8 cellular contexts compared by ENCODE assay signal in genomic region chr3:49017646-49017977, GRCh38. TPM values are rescaled to one million over a fixed set of nuclear protein-coding genes. Genes with fewer than 3 reads are reported as not detected.
DNase-seq lines count a peak whose midpoint lies in the region; ATAC-seq, FAIRE-seq and TF ChIP-seq lines count a peak whose summit lies in the region.

No MANE protein-coding gene starts in this region.

- 0 out of 2 replicates have a peak, but pooled peaks cover 2% of the 10 kb centered on the region for H4K20me1 ChIP-seq in MM.1S (ENCODE audit: insufficient read depth, low read length)

- H3F3A ChIP-seq in MM.1S (ENCODE audit: insufficient read depth, low read length), result peaks cover 59% of the 10 kb centered on the region

- no peaks in the 10 kb centered on the region for H3K9me3 ChIP-seq in CD4-positive, CD25-positive, alpha-beta regulatory T cell (ENCODE audit: control insufficient read depth in 2 of 2, low read length in 2 of 2)
- H3K9me3 ChIP-seq in MM.1S (replicated peaks; ENCODE audit: insufficient read depth, low read length), result no peaks in the 10 kb centered on the region

- peaks cover 5 to 50% (median 18%) of the 10 kb centered on the region in 4 donors for H3K4me1 Mint-ChIP-seq in CD4-positive, CD25-positive, alpha-beta regulatory T cell
- peaks cover 17 to 51% (median 38%) of the 10 kb centered on the region in 3 donors for H3K4me1 Mint-ChIP-seq in naive B cell

- H3K36me3 Mint-ChIP-seq in CD4-positive, CD25-positive, alpha-beta regulatory T cell, result peaks cover 11% of the 10 kb centered on the region
- H3K36me3 Mint-ChIP-seq in naive B cell, result no peaks in the 10 kb centered on the region

- peak overlapping the region; percentile 95 for H3K4me2 ChIP-seq in MM.1S (ENCODE audit: low read depth, low read length)

- peak overlapping the region; percentile 34 for H3K4me3 ChIP-seq in CD4-positive, CD25-positive, alpha-beta regulatory T cell (ENCODE audit: low read depth, low read length)
- peak overlapping the region; percentile 86 for H3K4me3 ChIP-seq in MM.1S (ENCODE audit: low read length)
- H3K4me3 ChIP-seq in bronchial epithelial cell (ENCODE audit: low read depth, low read length), result peak overlapping the region; percentile 79

- peak overlapping the region; percentile 78 for H3K27ac ChIP-seq in CD4-positive, CD25-positive, alpha-beta regulatory T cell (ENCODE audit: insufficient read depth, low read length, poor library complexity, severe bottlenecking)
- peak overlapping the region; percentile 72; the same call in 1 of the 2 replicates for H3K27ac ChIP-seq in MM.1S (ENCODE audit: low read length)

- peak overlapping the region; percentile 45 to 75 (median 73) for H3K27ac Mint-ChIP-seq in CD4-positive, CD25-positive, alpha-beta regulatory T cell
- peak overlapping the region in 4 of 6 donors; percentile 26 to 81 (median 39) for H3K27ac Mint-ChIP-seq in naive B cell

- no peaks in the 10 kb centered on the region for H3K9me2 ChIP-seq in MM.1S (replicated peaks; ENCODE audit: insufficient read depth, low read length)

- DNase-seq in CD4-positive, CD25-positive, alpha-beta regulatory T cell, result peak in 1 of 3 donors; percentile 34
- DNase-seq in MM.1S, result peak; percentile 34
- no peak for DNase-seq in bronchial epithelial cell (ENCODE audit: low read depth)
- DNase-seq in naive B cell, result no peak
- DNase-seq in omental fat pad (ENCODE audit: low spot score), result no peak
- no peak for DNase-seq in GM19240 (ENCODE audit: insufficient read length, low spot score)
- no peak for DNase-seq in COLO668 (lab: John Stamatoyannopoulos, UW; ENCODE audit: unreplicated experiment)

- H3K4me3 Mint-ChIP-seq in CD4-positive, CD25-positive, alpha-beta regulatory T cell, result peak overlapping the region; percentile 86 to 98 (median 92)
- H3K4me3 Mint-ChIP-seq in naive B cell, result peak overlapping the region; percentile 87 to 98 (median 95)

- H3K9me3 Mint-ChIP-seq in CD4-positive, CD25-positive, alpha-beta regulatory T cell, result no peaks in the 10 kb centered on the region
- no peaks in the 10 kb centered on the region for H3K9me3 Mint-ChIP-seq in naive B cell

- H3K36me3 ChIP-seq in CD4-positive, CD25-positive, alpha-beta regulatory T cell (ENCODE audit: control insufficient read depth, insufficient read depth, low read length), result peaks cover 35% of the 10 kb centered on the region
- peaks cover 7% of the 10 kb centered on the region; the same call in 1 of the 2 replicates for H3K36me3 ChIP-seq in MM.1S (replicated peaks; ENCODE audit: insufficient read depth, low read length)
- H3K36me3 ChIP-seq in bronchial epithelial cell (ENCODE audit: control insufficient read depth, insufficient read depth, low read length), result peaks cover 23% of the 10 kb centered on the region

- H3K27me3 Mint-ChIP-seq in CD4-positive, CD25-positive, alpha-beta regulatory T cell, result peaks cover 5% of the 10 kb centered on the region
- H3K27me3 Mint-ChIP-seq in naive B cell, result no peaks in the 10 kb centered on the region

- peaks cover 36% of the 10 kb centered on the region for H3K4me1 ChIP-seq in CD4-positive, CD25-positive, alpha-beta regulatory T cell (ENCODE audit: control insufficient read depth, insufficient read depth, low read length, poor library complexity, severe bottlenecking)
- peaks cover 16% of the 10 kb centered on the region for H3K4me1 ChIP-seq in MM.1S (ENCODE audit: low read length)

- no peaks in the 10 kb centered on the region for H3K27me3 ChIP-seq in CD4-positive, CD25-positive, alpha-beta regulatory T cell (ENCODE audit: control insufficient read depth, insufficient read depth, low read length)
- H3K27me3 ChIP-seq in MM.1S (replicated peaks; ENCODE audit: insufficient read depth, low read length) (no peaks in the 10 kb centered on the region), bronchial epithelial cell (ENCODE audit: control insufficient read depth, insufficient read depth, low read length) (no peaks in the 10 kb centered on the region)

- FAIRE-seq in bronchial epithelial cell (lab: Jason Lieb, UNC), result no peak

- TF ChIP-seq CTCF in MM.1S (IDR thresholded peaks at IDR 0.05; ENCODE audit: low read length), result no peak
- TF ChIP-seq CTCF in bronchial epithelial cell (IDR thresholded peaks at IDR 0.05; ENCODE audit: insufficient read depth, low read length, severe bottlenecking), result no peak
- TF ChIP-seq CTCF in omental fat pad (IDR thresholded peaks at IDR 0.05), result no peak

- no peak for ATAC-seq in CD4-positive, CD25-positive, alpha-beta regulatory T cell (ENCODE audit: low read depth in 2 of 2)
- ATAC-seq in naive B cell (ENCODE audit: low read depth in 2 of 2), result no peak
- no peak for ATAC-seq in GM18858 (IDR thresholded peaks at IDR 0.05; ENCODE audit: unreplicated experiment)
- no peak for ATAC-seq in omental fat pad (ENCODE audit: low FRiP score)

- peak overlapping the region; percentile 73; the same call in 1 of the 2 replicates for H3K9ac ChIP-seq in MM.1S (ENCODE audit: low read length)

- peak overlapping the region; percentile 74 for H2AFZ ChIP-seq in MM.1S (ENCODE audit: low read length)

- peaks cover 47% of the 10 kb centered on the region for H3K79me2 ChIP-seq in MM.1S (ENCODE audit: low read length)

RNA-seq across cellular contexts. Expression of gene DALRD3, which starts 0.8 kb away (rescaled TPM):
- total RNA-seq in CD4-positive, CD25-positive, alpha-beta regulatory T cell, result 22.2 TPM
- 10 to 100 TPM; 30.0 to 40.8 (median 32.1) TPM for polyA plus RNA-seq in CD4-positive, CD25-positive, alpha-beta regulatory T cell
- total RNA-seq in bronchial epithelial cell (34.2 and 44.0 TPM in 2 replicates), omental fat pad (10 to 100 TPM; 15.3 to 36.9 (median 30.9) TPM)
- polyA plus RNA-seq in naive B cell (ENCODE audit: low read depth in 6 of 6), result 10 to 100 TPM; 25.4 to 40.6 (median 27.5) TPM

RNA-seq across cellular contexts. Expression of gene NDUFAF3, which starts 4.3 kb away (rescaled TPM):
- total RNA-seq in CD4-positive, CD25-positive, alpha-beta regulatory T cell, result 57.8 TPM
- polyA plus RNA-seq in CD4-positive, CD25-positive, alpha-beta regulatory T cell, result 100 to 1,000 TPM; 155 to 179 (median 162) TPM
- total RNA-seq in bronchial epithelial cell (36.3 and 58.9 TPM in 2 replicates), omental fat pad (100 to 1,000 TPM; 108 to 175 (median 140) TPM)
- polyA plus RNA-seq in naive B cell (ENCODE audit: low read depth in 6 of 6), result 100 to 1,000 TPM; 124 to 177 (median 143) TPM

RNA-seq across cellular contexts. Expression of gene WDR6, which starts 10.4 kb away (rescaled TPM):
- 208 TPM for total RNA-seq in CD4-positive, CD25-positive, alpha-beta regulatory T cell
- 100 to 1,000 TPM in 3 of 4 donors, 10 to 100 TPM in 1; 74.0 to 117 (median 112) TPM for polyA plus RNA-seq in CD4-positive, CD25-positive, alpha-beta regulatory T cell
- total RNA-seq in bronchial epithelial cell (31.5 and 61.1 TPM in 2 replicates), omental fat pad (100 to 1,000 TPM in 1 of 4 donors, 10 to 100 TPM in 3; 69.2 to 121 (median 81.5) TPM)
- polyA plus RNA-seq in naive B cell (ENCODE audit: low read depth in 6 of 6), result 100 to 1,000 TPM in 4 of 6 donors, 10 to 100 TPM in 2; 94.3 to 112 (median 106) TPM

RNA-seq across cellular contexts. Expression of gene IMPDH2, which starts 11.6 kb away (rescaled TPM):
- total RNA-seq in CD4-positive, CD25-positive, alpha-beta regulatory T cell, result 78.4 TPM
- polyA plus RNA-seq in CD4-positive, CD25-positive, alpha-beta regulatory T cell, result 10 to 100 TPM; 58.6 to 81.3 (median 73.0) TPM
- total RNA-seq in bronchial epithelial cell (270 and 478 TPM in 2 replicates), omental fat pad (100 to 1,000 TPM; 125 to 149 (median 138) TPM)
- 100 to 1,000 TPM in 3 of 6 donors, 10 to 100 TPM in 3; 78.6 to 117 (median 97.6) TPM for polyA plus RNA-seq in naive B cell (ENCODE audit: low read depth in 6 of 6)

RNA-seq across cellular contexts. Expression of gene P4HTM, which starts 27.6 kb away (rescaled TPM):
- total RNA-seq in CD4-positive, CD25-positive, alpha-beta regulatory T cell, result 39.2 TPM
- 10 to 100 TPM; 19.5 to 29.9 (median 24.4) TPM for polyA plus RNA-seq in CD4-positive, CD25-positive, alpha-beta regulatory T cell
- total RNA-seq in bronchial epithelial cell (15.8 and 28.7 TPM in 2 replicates), omental fat pad (10 to 100 TPM; 25.7 to 43.1 (median 28.2) TPM)
- 10 to 100 TPM in 5 of 6 donors, 1 to 10 TPM in 1; 2.6 to 17.8 (median 15.1) TPM for polyA plus RNA-seq in naive B cell (ENCODE audit: low read depth in 6 of 6)

Comparison
In these comparisons a context has a peak if more than half of its experiments do, and no peak if none do; other contexts are left out.
1. H3K4me3 ChIP-seq: peak in every context shown above with its lines; median percentile 86 in MM.1S; 79 in bronchial epithelial cell; 34 in CD4-positive, CD25-positive, alpha-beta regulatory T cell.